In genomic region chr18:53458266-53458665, GRCh38 we compare ENCODE assay signal across 14 cellular contexts.
"Had no signal": no experiment of that assay in that cellular context is flagged by ENCODE, and none has a peak within 500 bp of the region (broad histone marks: within the 10 kb centered on the region; RNA-seq: fewer than 3 reads in every experiment).

No MANE protein-coding gene starts in this region.

- H3K9ac ChIP-seq: parathyroid adenoma had no signal

- H3K4me1 ChIP-seq: parathyroid adenoma, thyroid gland had no signal

- H3K9me3 ChIP-seq: neutrophil, thyroid gland had no signal

- H3K27ac ChIP-seq: cardiac muscle cell, neutrophil, parathyroid adenoma, thyroid gland had no signal

- ATAC-seq: activated T-helper 17 cell treated with anti-CD3 and anti-CD28 coated beads, Interleukin-2, amount 50 U/mL, for 72 hours; left lobe of liver; naive thymus-derived CD8-positive, alpha-beta T cell; stimulated activated memory B cell treated with anti-CD40 and anti-IgM and Interleukin-4, amounts not matched to agents 10 μg/mL and 1 μg/mL and 100 μg/mL, for 72 hours had no signal

- H3K27me3 Mint-ChIP-seq: activated T-helper 17 cell treated with anti-CD3 and anti-CD28 coated beads, Interleukin-2, amount 50 U/mL, for 72 hours; stimulated activated memory B cell treated with anti-CD40 and anti-IgM and Interleukin-4, amounts not matched to agents 10 μg/mL and 1 μg/mL and 100 μg/mL, for 72 hours had no signal

- H2AFZ ChIP-seq: parathyroid adenoma had no signal

- H3K27ac Mint-ChIP-seq: activated T-helper 17 cell treated with anti-CD3 and anti-CD28 coated beads, Interleukin-2, amount 50 U/mL, for 72 hours; naive thymus-derived CD8-positive, alpha-beta T cell; stimulated activated memory B cell treated with anti-CD40 and anti-IgM and Interleukin-4, amounts not matched to agents 10 μg/mL and 1 μg/mL and 100 μg/mL, for 72 hours had no signal

- DNase-seq: activated CD4-positive, CD25-positive, alpha-beta regulatory T cell treated with anti-CD3 and anti-CD28 coated beads, Interleukin-2, amount 50 U/mL, for 72 hours; activated naive CD4-positive, alpha-beta T cell treated with Interleukin-2 at 50 U/mL for 16 hours; activated T-cell treated with anti-CD3 and anti-CD28 coated beads for 4 hours; aorta; mesenchymal stem cell; naive thymus-derived CD8-positive, alpha-beta T cell; stimulated activated CD4-positive, alpha-beta T cell treated with anti-CD3 and anti-CD28 coated beads, Interleukin-2, amount 100 ng/mL, for 48 hours; thyroid gland had no signal

- H3K4me3 Mint-ChIP-seq: activated T-helper 17 cell treated with anti-CD3 and anti-CD28 coated beads, Interleukin-2, amount 50 U/mL, for 72 hours; naive thymus-derived CD8-positive, alpha-beta T cell; stimulated activated memory B cell treated with anti-CD40 and anti-IgM and Interleukin-4, amounts not matched to agents 10 μg/mL and 1 μg/mL and 100 μg/mL, for 72 hours had no signal

- H3K79me2 ChIP-seq: parathyroid adenoma had no signal

- H3K36me3 ChIP-seq: cardiac muscle cell, neutrophil, thyroid gland had no signal

- H3K4me1 Mint-ChIP-seq: activated T-helper 17 cell treated with anti-CD3 and anti-CD28 coated beads, Interleukin-2, amount 50 U/mL, for 72 hours; naive thymus-derived CD8-positive, alpha-beta T cell; stimulated activated memory B cell treated with anti-CD40 and anti-IgM and Interleukin-4, amounts not matched to agents 10 μg/mL and 1 μg/mL and 100 μg/mL, for 72 hours had no signal

- H3K9me3 Mint-ChIP-seq: stimulated activated memory B cell treated with anti-CD40 and anti-IgM and Interleukin-4, amounts not matched to agents 10 μg/mL and 1 μg/mL and 100 μg/mL, for 72 hours had no signal

- H3K27me3 ChIP-seq: cardiac muscle cell, neutrophil, thyroid gland had no signal

- H3K36me3 Mint-ChIP-seq: naive thymus-derived CD8-positive, alpha-beta T cell; stimulated activated memory B cell treated with anti-CD40 and anti-IgM and Interleukin-4, amounts not matched to agents 10 μg/mL and 1 μg/mL and 100 μg/mL, for 72 hours had no signal

- H3K4me3 ChIP-seq: cardiac muscle cell, thyroid gland had no signal
